Comparison of ENCODE assay signal across 26 cellular contexts in the genomic region with DNA sequence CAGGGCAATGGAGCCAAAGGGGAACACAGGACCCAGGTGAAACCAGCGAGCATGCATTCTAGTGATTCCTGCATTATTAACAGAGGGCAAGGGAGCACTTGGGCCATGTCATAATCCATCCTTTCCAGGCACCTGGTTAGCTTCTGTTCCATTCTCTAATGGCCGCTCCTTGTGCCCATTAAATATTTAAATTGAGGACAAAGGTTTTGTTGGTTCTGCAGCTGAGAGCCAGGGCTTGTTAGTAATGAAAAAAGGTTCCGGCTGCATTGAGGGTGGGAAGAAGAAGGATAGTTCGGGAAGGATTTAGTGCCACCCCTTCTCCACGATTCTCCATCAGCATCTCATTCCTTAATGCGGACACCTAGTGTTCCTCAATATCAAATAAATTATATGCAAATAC. TPM values are rescaled to one million over a fixed set of nuclear protein-coding genes. Genes with fewer than 3 reads are reported as not detected.
"Had no signal": no experiment of that assay in that cellular context is flagged by ENCODE, and none has a peak within 500 bp of the region (broad histone marks: within the 10 kb centered on the region; RNA-seq: fewer than 3 reads in every experiment).

No MANE protein-coding gene starts in this region.

- ATAC-seq: naive thymus-derived CD8-positive, alpha-beta T cell; pancreas; stimulated activated effector memory CD8-positive, alpha-beta T cell treated with anti-CD3 and anti-CD28 coated beads, Interleukin-12 subunit alpha, Interleukin-12 subunit beta, amount 100 ng/mL, for 72 hours; stimulated activated naive CD8-positive, alpha-beta T cell treated with anti-CD3 and anti-CD28 coated beads, Interleukin-15, amount 100 ng/mL, for 72 hours; upper lobe of right lung had no signal

- H3K4me3 ChIP-seq: left ventricle myocardium inferior, lung, pancreas, prostate gland, spleen, testis, thyroid gland, upper lobe of right lung had no signal

- H3K36me3 Mint-ChIP-seq: immature natural killer cell; stimulated activated effector memory CD8-positive, alpha-beta T cell treated with anti-CD3 and anti-CD28 coated beads, Interleukin-12 subunit alpha, Interleukin-12 subunit beta, amount 100 ng/mL, for 72 hours had no signal

- H3K27ac ChIP-seq: left ventricle myocardium inferior, pancreas, prostate gland, spleen, testis, thyroid gland, upper lobe of right lung had no signal

- H3K4me1 ChIP-seq: prostate gland, spleen, testis, upper lobe of right lung had no signal

- H3K9me3 Mint-ChIP-seq: neural crest cell had no signal

- H3K4me1 Mint-ChIP-seq: immature natural killer cell; neural crest cell; stimulated activated naive CD8-positive, alpha-beta T cell treated with anti-CD3 and anti-CD28 coated beads, Interleukin-15, amount 100 ng/mL, for 72 hours had no signal

- H3K27ac Mint-ChIP-seq: immature natural killer cell; mesothelial cell of epicardium; naive thymus-derived CD8-positive, alpha-beta T cell; nephron; stimulated activated effector memory CD8-positive, alpha-beta T cell treated with anti-CD3 and anti-CD28 coated beads, Interleukin-12 subunit alpha, Interleukin-12 subunit beta, amount 100 ng/mL, for 72 hours; stimulated activated naive CD8-positive, alpha-beta T cell treated with anti-CD3 and anti-CD28 coated beads, Interleukin-15, amount 100 ng/mL, for 72 hours had no signal

- H3K27me3 ChIP-seq: pancreas, spleen, testis, thyroid gland, upper lobe of right lung had no signal

- DNase-seq: hypothalamus; immature natural killer cell; kidney; left ventricle myocardium inferior; naive thymus-derived CD8-positive, alpha-beta T cell; nucleus accumbens; pancreas; posterior cingulate gyrus; retina; right cardiac atrium; small intestine; spleen; stimulated activated CD4-positive, alpha-beta T cell treated with anti-CD3 and anti-CD28 coated beads, Interleukin-4, amount 100 ng/mL, for 24 hours; stimulated activated naive CD4-positive, alpha-beta T cell treated with Interleukin-2 at 50 U/mL for 16 hours; stimulated activated naive CD8-positive, alpha-beta T cell treated with anti-CD3 and anti-CD28 coated beads, Interleukin-15, amount 100 ng/mL, for 72 hours; testis; thyroid gland; trophoblast cell; upper lobe of right lung had no signal

- H3K36me3 ChIP-seq: prostate gland, thyroid gland, upper lobe of right lung had no signal

- H3K4me3 Mint-ChIP-seq: immature natural killer cell; mesothelial cell of epicardium; naive thymus-derived CD8-positive, alpha-beta T cell; nephron; neural crest cell; stimulated activated effector memory CD8-positive, alpha-beta T cell treated with anti-CD3 and anti-CD28 coated beads, Interleukin-12 subunit alpha, Interleukin-12 subunit beta, amount 100 ng/mL, for 72 hours; stimulated activated naive CD8-positive, alpha-beta T cell treated with anti-CD3 and anti-CD28 coated beads, Interleukin-15, amount 100 ng/mL, for 72 hours had no signal

- H3K9me3 ChIP-seq: pancreas, prostate gland, spleen, testis, thyroid gland, upper lobe of right lung had no signal

RNA-seq across cellular contexts. Expression of gene SOD3, which starts 13.6 kb away (rescaled TPM):
- total RNA-seq: mononuclear cell; naive thymus-derived CD8-positive, alpha-beta T cell had no signal
- polyA plus RNA-seq: immature natural killer cell; naive thymus-derived CD8-positive, alpha-beta T cell had no signal
